1 cellular context compared by ENCODE assay signal in genomic region chr16:70534949-70535348, GRCh38.
TF ChIP-seq lines count a peak whose summit lies in the region.

No MANE protein-coding gene starts in this region.

TF ChIP-seq in H1, 55 proteins besides CTCF, POLR2A, EP300 and RAD21:
- no peak for TF ChIP-seq CBX8 (IDR thresholded peaks at IDR 0.05; ENCODE audit: borderline replicate concordance, low read depth, low read length)
- TF ChIP-seq NRF1 (IDR thresholded peaks at IDR 0.05; ENCODE audit: low read depth, low read length): no peak
- TF ChIP-seq RNF2 (IDR thresholded peaks at IDR 0.05; ENCODE audit: borderline replicate concordance, low read depth, low read length, missing control alignments, poor library complexity, severe bottlenecking): no peak
- no peak for TF ChIP-seq GTF2F1 (IDR thresholded peaks at IDR 0.05; ENCODE audit: borderline replicate concordance, low read depth, low read length)
- no peak for TF ChIP-seq TAF1 (IDR thresholded peaks at IDR 0.05; ENCODE audit: low read depth, low read length)
- TF ChIP-seq SAP30 (IDR thresholded peaks at IDR 0.05; ENCODE audit: insufficient read depth, insufficient replicate concordance, low read length): no peak
- TF ChIP-seq SUZ12 (IDR thresholded peaks at IDR 0.05; ENCODE audit: low read length): no peak
- no peak for TF ChIP-seq PHF8 (conservative IDR thresholded peaks at IDR 0.05; ENCODE audit: low read depth, low read length)
- no peak for TF ChIP-seq RXRA (IDR thresholded peaks at IDR 0.05; ENCODE audit: insufficient read depth, low read depth, low read length)
- no peak for TF ChIP-seq JUND (IDR thresholded peaks at IDR 0.05; ENCODE audit: low read length)
- no peak for TF ChIP-seq EZH2 (IDR thresholded peaks at IDR 0.05; ENCODE audit: low read depth, low read length, severe bottlenecking)
- no peak for TF ChIP-seq ZNF274 (IDR thresholded peaks at IDR 0.05; ENCODE audit: borderline replicate concordance, extremely low read depth, low read length)
- no peak for TF ChIP-seq TEAD4 (IDR thresholded peaks at IDR 0.05; ENCODE audit: low read depth, low read length)
- no peak for TF ChIP-seq HDAC6 (IDR thresholded peaks at IDR 0.05; ENCODE audit: low read depth, low read length)
- no peak for TF ChIP-seq YY1 (IDR thresholded peaks at IDR 0.05; ENCODE audit: low read depth, low read length)
- TF ChIP-seq BACH1 (IDR thresholded peaks at IDR 0.05; ENCODE audit: low read length): no peak
- TF ChIP-seq TBP (IDR thresholded peaks at IDR 0.05; ENCODE audit: low read depth, low read length): no peak
- TF ChIP-seq ATF3 (IDR thresholded peaks at IDR 0.05; ENCODE audit: insufficient read depth, low read depth, low read length): no peak
